19 cellular contexts compared by ENCODE assay signal in the genomic region with DNA sequence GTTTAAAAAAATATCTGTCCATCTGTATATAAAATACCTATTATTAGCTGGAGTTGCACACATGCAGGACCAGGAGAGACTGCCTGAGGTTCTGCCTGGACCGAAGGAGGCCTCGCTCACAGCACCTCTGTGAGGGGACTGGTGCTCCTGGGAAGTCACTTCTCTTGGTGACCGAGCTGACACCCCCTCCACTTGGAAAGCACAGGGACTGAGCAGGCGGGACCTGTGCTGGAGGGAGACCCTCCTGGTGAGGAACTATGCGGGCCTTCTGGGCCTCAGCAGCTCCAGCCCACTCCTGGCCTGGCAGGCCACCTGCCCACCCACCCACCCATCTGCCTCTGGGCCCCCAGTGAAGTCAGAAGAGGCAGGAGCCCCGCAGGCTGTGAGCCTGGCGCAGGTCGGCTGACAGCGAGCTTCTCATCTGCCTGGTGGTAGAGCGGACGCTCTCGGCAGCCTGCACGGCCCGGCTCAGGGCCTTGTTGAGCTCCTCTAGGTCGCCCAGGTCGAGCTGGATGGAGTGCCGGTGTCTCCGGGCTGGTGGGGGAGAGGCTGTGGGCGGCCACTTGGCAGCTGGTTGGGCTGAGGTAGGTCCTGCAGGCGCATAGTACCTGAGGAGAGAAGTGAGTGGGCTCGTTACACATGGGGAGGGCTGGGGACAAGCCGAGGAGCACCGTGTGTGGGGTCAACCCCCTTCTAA. TPM values are rescaled to one million over a fixed set of nuclear protein-coding genes. Genes with fewer than 3 reads are reported as not detected.
DNase-seq lines count a peak whose midpoint lies in the region; ATAC-seq lines count a peak whose summit lies in the region.
"Had no signal": no experiment of that assay in that cellular context is flagged by ENCODE, and none has a peak within 500 bp of the region (broad histone marks: within the 10 kb centered on the region; RNA-seq: fewer than 3 reads in every experiment).

No MANE protein-coding gene starts in this region.

- intact Hi-C loops in activated CD4-positive, alpha-beta T cell treated with anti-CD3 and anti-CD28 coated beads for 36 hours (cut with DNase I, micrococcal nuclease), result loop anchor here in 1 of 2 experiments (5.0 kb wide), 2 partner anchors 155 to 170 kb away; a partner anchor contains a TSS

- no peaks in the 10 kb centered on the region for H3K27me3 Mint-ChIP-seq in activated CD4-positive, alpha-beta T cell treated with anti-CD3 and anti-CD28 coated beads for 36 hours
- no peaks in the 10 kb centered on the region for H3K27me3 Mint-ChIP-seq in activated naive CD8-positive, alpha-beta T cell
- H3K27me3 Mint-ChIP-seq in activated naive CD8-positive, alpha-beta T cell treated with anti-CD3 and anti-CD28 coated beads, Interleukin-2, amount 50 U/mL, for 24 hours, result no peaks in the 10 kb centered on the region
- H3K27me3 Mint-ChIP-seq in central memory CD8-positive, alpha-beta T cell, result no peaks in the 10 kb centered on the region

- CTCF ChIA-PET in activated CD4-positive, alpha-beta T cell treated with anti-CD3 and anti-CD28 coated beads for 36 hours (lab: Charles Lee), result interaction anchor here (1.0 to 1.3 kb wide), 2 partner anchors 69 to 316 kb away, joined by 3 to 6 read pairs; no protein-coding TSS in a partner anchor

- peak overlapping the region; percentile 19 for H3K27ac Mint-ChIP-seq in activated CD4-positive, alpha-beta T cell treated with anti-CD3 and anti-CD28 coated beads for 36 hours
- H3K27ac Mint-ChIP-seq in activated naive CD8-positive, alpha-beta T cell, result peak overlapping the region; percentile 70
- H3K27ac Mint-ChIP-seq in activated naive CD8-positive, alpha-beta T cell treated with anti-CD3 and anti-CD28 coated beads, Interleukin-2, amount 50 U/mL, for 24 hours, result no peak overlapping the region
- H3K27ac Mint-ChIP-seq in central memory CD8-positive, alpha-beta T cell (ENCODE audit: low read depth), result peak overlapping the region; percentile 82
- H3K27ac Mint-ChIP-seq in stimulated activated effector memory CD8-positive, alpha-beta T cell treated with anti-CD3 and anti-CD28 coated beads, Interleukin-12 subunit alpha, Interleukin-12 subunit beta, amount 100 ng/mL, for 72 hours, result peak overlapping the region; percentile 66

- peaks cover 68% of the 10 kb centered on the region for H3K36me3 Mint-ChIP-seq in activated CD4-positive, alpha-beta T cell treated with anti-CD3 and anti-CD28 coated beads for 36 hours (ENCODE audit: low read depth)
- peaks cover 12% of the 10 kb centered on the region for H3K36me3 Mint-ChIP-seq in activated naive CD8-positive, alpha-beta T cell
- peaks cover 57% of the 10 kb centered on the region for H3K36me3 Mint-ChIP-seq in activated naive CD8-positive, alpha-beta T cell treated with anti-CD3 and anti-CD28 coated beads, Interleukin-2, amount 50 U/mL, for 24 hours (ENCODE audit: low read depth)
- H3K36me3 Mint-ChIP-seq in central memory CD8-positive, alpha-beta T cell (ENCODE audit: insufficient read depth), result peaks cover 71% of the 10 kb centered on the region
- H3K36me3 Mint-ChIP-seq in stimulated activated effector memory CD8-positive, alpha-beta T cell treated with anti-CD3 and anti-CD28 coated beads, Interleukin-12 subunit alpha, Interleukin-12 subunit beta, amount 100 ng/mL, for 72 hours, result peaks cover 85% of the 10 kb centered on the region

- no peak for ATAC-seq in activated CD4-positive, alpha-beta T cell treated with anti-CD3 and anti-CD28 coated beads for 36 hours
- ATAC-seq in activated naive CD8-positive, alpha-beta T cell treated with anti-CD3 and anti-CD28 coated beads, Interleukin-2, amount 50 U/mL, for 24 hours, result no peak
- ATAC-seq in central memory CD8-positive, alpha-beta T cell (replicated peaks; ENCODE audit: extremely low read depth, poor library complexity, severe bottlenecking), result no peak
- no peak for ATAC-seq in stimulated activated effector memory CD8-positive, alpha-beta T cell treated with anti-CD3 and anti-CD28 coated beads, Interleukin-12 subunit alpha, Interleukin-12 subunit beta, amount 100 ng/mL, for 72 hours
- no peak for ATAC-seq in GM19328 (IDR thresholded peaks at IDR 0.05; ENCODE audit: unreplicated experiment)

- POLR2A ChIA-PET in activated CD4-positive, alpha-beta T cell treated with anti-CD3 and anti-CD28 coated beads for 36 hours (lab: Charles Lee), result interaction anchor here (0.6 to 1.1 kb wide), 2 partner anchors 49 to 53 kb away, joined by 3 read pairs; no protein-coding TSS in a partner anchor

- H3K9me3 Mint-ChIP-seq in activated CD4-positive, alpha-beta T cell treated with anti-CD3 and anti-CD28 coated beads for 36 hours (ENCODE audit: low read depth), result peaks cover 2% of the 10 kb centered on the region
- H3K9me3 Mint-ChIP-seq in activated naive CD8-positive, alpha-beta T cell (ENCODE audit: low read depth), result no peaks in the 10 kb centered on the region
- peaks cover 4% of the 10 kb centered on the region for H3K9me3 Mint-ChIP-seq in activated naive CD8-positive, alpha-beta T cell treated with anti-CD3 and anti-CD28 coated beads, Interleukin-2, amount 50 U/mL, for 24 hours
- no peaks in the 10 kb centered on the region for H3K9me3 Mint-ChIP-seq in central memory CD8-positive, alpha-beta T cell
- H3K9me3 Mint-ChIP-seq in stimulated activated effector memory CD8-positive, alpha-beta T cell treated with anti-CD3 and anti-CD28 coated beads, Interleukin-12 subunit alpha, Interleukin-12 subunit beta, amount 100 ng/mL, for 72 hours, result no peaks in the 10 kb centered on the region

- peaks cover 3% of the 10 kb centered on the region for H3K4me1 Mint-ChIP-seq in activated CD4-positive, alpha-beta T cell treated with anti-CD3 and anti-CD28 coated beads for 36 hours
- peaks cover 16% of the 10 kb centered on the region for H3K4me1 Mint-ChIP-seq in activated naive CD8-positive, alpha-beta T cell (ENCODE audit: low read depth)
- peaks cover 15% of the 10 kb centered on the region for H3K4me1 Mint-ChIP-seq in activated naive CD8-positive, alpha-beta T cell treated with anti-CD3 and anti-CD28 coated beads, Interleukin-2, amount 50 U/mL, for 24 hours
- H3K4me1 Mint-ChIP-seq in central memory CD8-positive, alpha-beta T cell, result peaks cover 21% of the 10 kb centered on the region
- peaks cover 31% of the 10 kb centered on the region for H3K4me1 Mint-ChIP-seq in stimulated activated effector memory CD8-positive, alpha-beta T cell treated with anti-CD3 and anti-CD28 coated beads, Interleukin-12 subunit alpha, Interleukin-12 subunit beta, amount 100 ng/mL, for 72 hours

- no peak overlapping the region for H3K4me3 Mint-ChIP-seq in activated CD4-positive, alpha-beta T cell treated with anti-CD3 and anti-CD28 coated beads for 36 hours
- no peak overlapping the region for H3K4me3 Mint-ChIP-seq in activated naive CD8-positive, alpha-beta T cell
- H3K4me3 Mint-ChIP-seq in activated naive CD8-positive, alpha-beta T cell treated with anti-CD3 and anti-CD28 coated beads, Interleukin-2, amount 50 U/mL, for 24 hours, result no peak overlapping the region
- H3K4me3 Mint-ChIP-seq in central memory CD8-positive, alpha-beta T cell, result peak overlapping the region; percentile 20
- H3K4me3 Mint-ChIP-seq in stimulated activated effector memory CD8-positive, alpha-beta T cell treated with anti-CD3 and anti-CD28 coated beads, Interleukin-12 subunit alpha, Interleukin-12 subunit beta, amount 100 ng/mL, for 72 hours, result no peak overlapping the region

- DNase-seq in activated CD4-positive, alpha-beta T cell treated with anti-CD3 and anti-CD28 coated beads for 36 hours, result no peak
- DNase-seq in activated CD4-positive, alpha-beta T cell treated with anti-CD3 and anti-CD28 coated beads, Interleukin-2, amount 50 U/mL, for 1 hour, result no peak
- no peak for DNase-seq in activated naive CD8-positive, alpha-beta T cell treated with anti-CD3 and anti-CD28 coated beads, Interleukin-2, amount 50 U/mL, for 24 hours
- DNase-seq in central memory CD8-positive, alpha-beta T cell (ENCODE audit: low spot score in 2 of 2), result no peak
- no peak for DNase-seq in stimulated activated effector memory CD8-positive, alpha-beta T cell treated with anti-CD3 and anti-CD28 coated beads, Interleukin-12 subunit alpha, Interleukin-12 subunit beta, amount 100 ng/mL, for 72 hours (ENCODE audit: low spot score in 2 of 2)
- DNase-seq in activated CD8-positive, alpha-beta memory T cell treated with anti-CD3 and anti-CD28 coated beads, Interleukin-2, amount 50 U/mL, for 4 hours, result no peak
- DNase-seq: DMS 273 treated with DMSO at 0.1 percent for 48 hours; GDM1; GOT3; KG1; NCI-H1417 treated with DMSO at 0.1 percent for 48 hours; NCI-H1930; NCI-H2171; NCI-H446 treated with DMSO at 0.1 percent for 48 hours; NK-92 treated with Interleukin-12 subunit alpha and Interleukin-12 subunit beta, amount 100 ng/mL, for 24 hours; RPMI8226 had no signal

RNA-seq across cellular contexts. Expression of a gene that starts 7.2 kb away (rescaled TPM):
- not detected for total RNA-seq in activated CD4-positive, alpha-beta T cell treated with anti-CD3 and anti-CD28 coated beads for 36 hours
- total RNA-seq: OCI-LY7 had no signal

RNA-seq across cellular contexts. Expression of a gene that starts 13.9 kb away (rescaled TPM):
- not detected for total RNA-seq in activated CD4-positive, alpha-beta T cell treated with anti-CD3 and anti-CD28 coated beads for 36 hours
- total RNA-seq: OCI-LY7 had no signal

RNA-seq across cellular contexts. Expression of a gene that starts 50.9 kb away (rescaled TPM):
- 100 to 1,000 TPM; 135 to 141 TPM for total RNA-seq in activated CD4-positive, alpha-beta T cell treated with anti-CD3 and anti-CD28 coated beads for 36 hours
